In genomic region chrX:46263494-46263893, GRCh38 we compare ENCODE assay signal across 16 cellular contexts.
DNase-seq lines count a peak whose midpoint lies in the region; ATAC-seq and TF ChIP-seq lines count a peak whose summit lies in the region.
"Had no signal": no experiment of that assay in that cellular context is flagged by ENCODE, and none has a peak within 500 bp of the region (broad histone marks: within the 10 kb centered on the region; RNA-seq: fewer than 3 reads in every experiment).

No MANE protein-coding gene starts in this region.

- H3K9ac ChIP-seq in HCT116 (ENCODE audit: low read length) (peak overlapping the region; percentile 39), PC-3 (ENCODE audit: low read length) (peak overlapping the region; percentile 20; the same call in 1 of the 2 replicates)

- H3K27me3 ChIP-seq in HCT116 (ENCODE audit: insufficient read depth, low read length) (no peaks in the 10 kb centered on the region), PC-3 (ENCODE audit: low read length) (no peaks in the 10 kb centered on the region), dorsolateral prefrontal cortex (peaks cover 0 to 75% (median 22%) of the 10 kb centered on the region in 45 donors)

- ATAC-seq in HCT116: peak; percentile 65
- ATAC-seq in PC-3: peak; percentile 55
- no peak for ATAC-seq in HG03354 (IDR thresholded peaks at IDR 0.05; ENCODE audit: poor library complexity, severe bottlenecking, unreplicated experiment)
- no peak for ATAC-seq in HG03521 (IDR thresholded peaks at IDR 0.05; ENCODE audit: unreplicated experiment)

- DNase-seq in HCT116 (ENCODE audit: low read depth, low spot score) (peak; percentile 40), PC-3 (peak; percentile 88), glomerular visceral epithelial cell (ENCODE audit: extremely low spot score) (peak; percentile 16), renal cortical epithelial cell (ENCODE audit: low read depth) (peak; percentile 70), dorsolateral prefrontal cortex (no peak)
- DNase-seq: COR-L47, DMS79, H7, MV-4-11, NCI-H1436, NCI-H2029 treated with DMSO at 0.1 percent for 48 hours, NCI-H2171 treated with DMSO at 0.1 percent for 48 hours, NCI-H748 treated with DMSO at 0.1 percent for 48 hours had no signal

- no peaks in the 10 kb centered on the region for H3F3A ChIP-seq in PC-3 (ENCODE audit: low read length, unreplicated experiment)

- POLR2A ChIA-PET in HCT116 (lab: Charles Lee) (no interaction called here), PC-3 (lab: Charles Lee; ENCODE audit: unreplicated experiment) (no interaction called here)

- BruUV-seq in HCT116 (replicated peaks; lab: Mats Ljungman, UMichigan) (no TSS peak), PC-3 (replicated peaks; lab: Mats Ljungman, UMichigan) (no TSS peak)

- peak overlapping the region; percentile 72 for H3K27ac ChIP-seq in HCT116 (ENCODE audit: low read depth, low read length)
- H3K27ac ChIP-seq in PC-3 (ENCODE audit: low read length): peak overlapping the region; percentile 80
- no peak overlapping the region for H3K27ac ChIP-seq in dorsolateral prefrontal cortex
- H3K27ac ChIP-seq: HL-60 had no signal

- CTCF ChIA-PET in HCT116 (lab: Charles Lee) (no interaction called here), PC-3 (lab: Charles Lee) (no interaction called here)

- H3K4me1 ChIP-seq in HCT116 (ENCODE audit: control insufficient read depth in 1 of 2, insufficient read depth in 2 of 2, low read length in 2 of 2) (peaks cover 29 to 69% of the 10 kb centered on the region in 2 experiments), PC-3 (ENCODE audit: insufficient read depth, low read length) (peaks cover 72% of the 10 kb centered on the region)

- RAD21 ChIA-PET in HCT116 (lab: Charles Lee; ENCODE audit: low non-redundant PET in 1 of 2, low total read pairs in 2 of 2, uncharacterized antibody in 2 of 2, unreplicated experiment in 2 of 2): no interaction called here

- peak overlapping the region; percentile 57 for H3K4me2 ChIP-seq in HCT116 (ENCODE audit: low read length)
- peak overlapping the region; percentile 19; the same call in 1 of the 2 replicates for H3K4me2 ChIP-seq in PC-3 (ENCODE audit: low read length)

- H3K9me2 ChIP-seq in HCT116 (ENCODE audit: insufficient read depth): no peaks in the 10 kb centered on the region
- H3K9me2 ChIP-seq in PC-3 (replicated peaks; ENCODE audit: low read length): no peaks in the 10 kb centered on the region

- intact Hi-C loops in HCT116 (cut with micrococcal nuclease): loop anchor here (10.0 kb wide), 1 partner anchor 419 kb away; no protein-coding TSS in a partner anchor
- intact Hi-C loops in PC-3 (cut with micrococcal nuclease): loop anchor here (5.0 to 10.0 kb wide), 4 partner anchors 59 to 411 kb away; no protein-coding TSS in a partner anchor
- intact Hi-C loops in dorsolateral prefrontal cortex (cut with DNase I): no loop called here

- TF ChIP-seq RAD21 in HCT116 (IDR thresholded peaks at IDR 0.05; ENCODE audit: low read depth): no peak

- no peak for TF ChIP-seq POLR2A in HCT116 (IDR thresholded peaks at IDR 0.05; ENCODE audit: borderline replicate concordance, extremely low read depth, insufficient read depth, insufficient read length)

- H3K4me3 ChIP-seq in HCT116 (replicated peaks in 1 of 2; ENCODE audit: low read depth in 1 of 2, low read length in 2 of 2): no peak overlapping the region
- no peak overlapping the region for H3K4me3 ChIP-seq in PC-3 (ENCODE audit: low read length)
- no peak overlapping the region for H3K4me3 ChIP-seq in dorsolateral prefrontal cortex

- H3K79me2 ChIP-seq in HCT116 (ENCODE audit: insufficient read depth, low read length) (no peaks in the 10 kb centered on the region), PC-3 (ENCODE audit: low read length) (peaks cover 24% of the 10 kb centered on the region)

- no peaks in the 10 kb centered on the region for H3K9me3 ChIP-seq in HCT116 (ENCODE audit: control insufficient read depth in 1 of 2, insufficient read depth in 1 of 2, low read depth in 1 of 2, low read length in 2 of 2)
- H3K9me3 ChIP-seq in PC-3 (ENCODE audit: low read length): no peaks in the 10 kb centered on the region

- H3K36me3 ChIP-seq in HCT116 (ENCODE audit: control insufficient read depth in 1 of 2, insufficient read depth in 2 of 2, low read length in 2 of 2) (no peaks in the 10 kb centered on the region), PC-3 (ENCODE audit: low read depth, low read length) (no peaks in the 10 kb centered on the region)

- TF ChIP-seq CTCF in HCT116 (IDR thresholded peaks at IDR 0.05 in 2 of 3, conservative IDR thresholded peaks at IDR 0.05 in 1 of 3; ENCODE audit: borderline replicate concordance in 1 of 3, insufficient read depth in 1 of 3, low read depth in 2 of 3, low read length in 2 of 3) (no peak), PC-3 (conservative IDR thresholded peaks at IDR 0.05; ENCODE audit: low read depth, low read length) (no peak), dorsolateral prefrontal cortex (IDR thresholded peaks at IDR 0.05 in 54 of 56, conservative IDR thresholded peaks at IDR 0.05 in 2 of 56; ENCODE audit: low read depth in 1 of 56, partially characterized antibody in 56 of 56) (no peak)

- no peak overlapping the region for H2AFZ ChIP-seq in HCT116 (ENCODE audit: low read depth, low read length, poor library complexity, severe bottlenecking)
- H2AFZ ChIP-seq in PC-3 (ENCODE audit: low read length): no peak overlapping the region

- no peaks in the 10 kb centered on the region for H4K20me1 ChIP-seq in HCT116 (ENCODE audit: insufficient read depth)
- no peaks in the 10 kb centered on the region for H4K20me1 ChIP-seq in PC-3 (ENCODE audit: low read length)

TF ChIP-seq in HCT116, 20 proteins besides CTCF, POLR2A, EP300 and RAD21:
- TF ChIP-seq ZNF274 (IDR thresholded peaks at IDR 0.05; ENCODE audit: low read depth, low read length) (no peak), ELF1 (IDR thresholded peaks at IDR 0.05; ENCODE audit: borderline replicate concordance, low read depth) (no peak), ZBTB33 (IDR thresholded peaks at IDR 0.05; ENCODE audit: extremely low read depth, insufficient replicate concordance, low read length) (no peak), SP1 (IDR thresholded peaks at IDR 0.05; ENCODE audit: low read depth) (peak; percentile 54; the same call in 1 of the 2 replicates), CEBPB (IDR thresholded peaks at IDR 0.05; ENCODE audit: low read depth) (no peak), EGR1 (IDR thresholded peaks at IDR 0.05; ENCODE audit: low read depth) (no peak), MAX (IDR thresholded peaks at IDR 0.05) (peak; percentile 50; the same call in 1 of the 2 replicates), EZH2 (IDR thresholded peaks at IDR 0.05) (no peak), ATF3 (IDR thresholded peaks at IDR 0.05) (no peak), FOSL1 (IDR thresholded peaks at IDR 0.05; ENCODE audit: low read depth) (peak; percentile 53)

Comparison
In these comparisons a context has a peak if more than half of its experiments do, and no peak if none do; other contexts are left out.
1. ATAC-seq: peak in HCT116 (single experiment) and PC-3 (single experiment); none in HG03354 (single experiment) and HG03521 (single experiment).
2. DNase-seq: peak in HCT116 (single experiment), PC-3 (single experiment), glomerular visceral epithelial cell (single experiment) and renal cortical epithelial cell (single experiment); none in dorsolateral prefrontal cortex (0 of 10).
3. H3K27ac ChIP-seq: peak in HCT116 (single experiment) and PC-3 (single experiment); none in dorsolateral prefrontal cortex (0 of 59).
4. intact Hi-C loops: an anchor here in HCT116 (10.0 kb wide) and PC-3 (5.0 to 10.0 kb wide); none called in dorsolateral prefrontal cortex.